In genomic region chr19:49906879-49907564, GRCh38 we compare ENCODE assay signal across 1 cellular context.
TF ChIP-seq lines count a peak whose summit lies in the region.

No MANE protein-coding gene starts in this region.

TF ChIP-seq in K562, 482 proteins besides CTCF, POLR2A, EP300 and RAD21:
- TF ChIP-seq, protein P1, sequence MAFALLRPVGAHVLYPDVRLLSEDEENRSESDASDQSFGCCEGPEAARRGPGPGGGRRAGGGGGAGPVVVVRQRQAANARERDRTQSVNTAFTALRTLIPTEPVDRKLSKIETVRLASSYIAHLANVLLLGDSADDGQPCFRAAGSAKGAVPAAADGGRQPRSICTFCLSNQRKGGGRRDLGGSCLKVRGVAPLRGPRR (CRISPR knock-in tag; IDR thresholded peaks at IDR 0.05) = no peak
- TF ChIP-seq NR2C2 (CRISPR knock-in tag; IDR thresholded peaks at IDR 0.05) (no peak), NR2C2 (tag; IDR thresholded peaks at IDR 0.05) (no peak), SMAD1 (IDR thresholded peaks at IDR 0.05; ENCODE audit: low read depth, low read length, partially characterized antibody) (no peak), ERF (CRISPR knock-in tag; IDR thresholded peaks at IDR 0.05) (no peak), LARP7 (IDR thresholded peaks at IDR 0.05) (no peak), ZNF79 (CRISPR knock-in tag; IDR thresholded peaks at IDR 0.05; ENCODE audit: low read depth) (no peak), MED1 (CRISPR knock-in tag; IDR thresholded peaks at IDR 0.05; ENCODE audit: borderline replicate concordance) (no peak), ZNF395 (CRISPR knock-in tag; IDR thresholded peaks at IDR 0.05) (no peak), ZNF778 (CRISPR knock-in tag; IDR thresholded peaks at IDR 0.05) (no peak), CSDE1 (IDR thresholded peaks at IDR 0.05) (no peak), ATF3 (IDR thresholded peaks at IDR 0.05) (no peak), ATF3 (CRISPR knock-in tag; conservative IDR thresholded peaks at IDR 0.05) (no peak), ZNF696 (CRISPR knock-in tag; conservative IDR thresholded peaks at IDR 0.05) (no peak), ZFP36 (IDR thresholded peaks at IDR 0.05; ENCODE audit: low read depth, low read length, partially characterized antibody) (peak; percentile 58), CHCHD3 (CRISPR knock-in tag; IDR thresholded peaks at IDR 0.05) (no peak), RBM15 (IDR thresholded peaks at IDR 0.05; ENCODE audit: insufficient read depth, low read length) (no peak), POLR2G (IDR thresholded peaks at IDR 0.05; ENCODE audit: low read depth, low read length) (peak; percentile 57; the same call in 1 of the 2 replicates), RBM39 (optimal IDR thresholded peaks at IDR 0.05; ENCODE audit: low read depth, low read length) (no peak), MYNN (IDR thresholded peaks at IDR 0.05) (0 out of 2 replicates have a peak, but pooled peaks have one; percentile 9), MYNN (CRISPR knock-in tag; IDR thresholded peaks at IDR 0.05) (no peak), SUPT5H (IDR thresholded peaks at IDR 0.05) (peak; percentile 44), RBFOX2 (IDR thresholded peaks at IDR 0.05; ENCODE audit: low read depth, low read length) (peak; percentile 16; the same call in 1 of the 2 replicates), THAP12 (CRISPR knock-in tag; IDR thresholded peaks at IDR 0.05) (0 out of 2 replicates have a peak, but pooled peaks have one; percentile 33), SMARCA4 (IDR thresholded peaks at IDR 0.05) (no peak)
- TF ChIP-seq, protein P2, sequence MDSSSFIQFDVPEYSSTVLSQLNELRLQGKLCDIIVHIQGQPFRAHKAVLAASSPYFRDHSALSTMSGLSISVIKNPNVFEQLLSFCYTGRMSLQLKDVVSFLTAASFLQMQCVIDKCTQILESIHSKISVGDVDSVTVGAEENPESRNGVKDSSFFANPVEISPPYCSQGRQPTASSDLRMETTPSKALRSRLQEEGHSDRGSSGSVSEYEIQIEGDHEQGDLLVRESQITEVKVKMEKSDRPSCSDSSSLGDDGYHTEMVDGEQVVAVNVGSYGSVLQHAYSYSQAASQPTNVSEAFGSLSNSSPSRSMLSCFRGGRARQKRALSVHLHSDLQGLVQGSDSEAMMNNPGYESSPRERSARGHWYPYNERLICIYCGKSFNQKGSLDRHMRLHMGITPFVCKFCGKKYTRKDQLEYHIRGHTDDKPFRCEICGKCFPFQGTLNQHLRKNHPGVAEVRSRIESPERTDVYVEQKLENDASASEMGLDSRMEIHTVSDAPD (CRISPR knock-in tag; IDR thresholded peaks at IDR 0.05) = no peak
